Comparison of ENCODE assay signal across 20 cellular contexts in the genomic region with DNA sequence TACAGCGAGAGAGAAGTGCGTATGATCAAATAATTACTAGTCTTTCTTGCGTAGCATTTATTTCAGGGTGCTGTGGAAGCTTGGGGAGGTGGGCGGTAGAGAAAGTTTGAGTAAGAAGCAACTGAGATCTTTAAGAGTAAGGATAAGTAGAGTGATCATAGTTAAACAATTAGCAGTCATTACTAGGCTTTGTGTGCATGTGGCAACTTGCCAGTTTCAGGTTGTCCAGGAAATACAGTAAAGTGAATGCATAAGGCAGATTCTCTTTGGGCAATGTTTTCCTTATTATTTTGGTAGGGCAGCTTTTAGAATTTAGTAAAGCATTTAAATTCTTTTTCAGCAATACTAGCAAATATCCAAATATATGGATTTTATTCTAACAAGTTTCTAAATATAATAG. TPM values are rescaled to one million over a fixed set of nuclear protein-coding genes. Genes with fewer than 3 reads are reported as not detected.
DNase-seq lines count a peak whose midpoint lies in the region; ATAC-seq, FAIRE-seq and TF ChIP-seq lines count a peak whose summit lies in the region.
"Had no signal": no experiment of that assay in that cellular context is flagged by ENCODE, and none has a peak within 500 bp of the region (broad histone marks: within the 10 kb centered on the region; RNA-seq: fewer than 3 reads in every experiment).

No MANE protein-coding gene starts in this region.

- H3K36me3 ChIP-seq in endothelial cell of umbilical vein (ENCODE audit: control insufficient read depth in 2 of 2, extremely low read depth in 1 of 2, insufficient read depth in 2 of 2, low read length in 2 of 2) (peaks cover 5 to 9% of the 10 kb centered on the region in 2 experiments), left ventricle myocardium inferior (peaks cover 86% of the 10 kb centered on the region)

- POLR2A ChIA-PET in endothelial cell of umbilical vein (lab: Charles Lee), result no interaction called here

- no peak for TF ChIP-seq CTCF in D721Med (IDR thresholded peaks at IDR 0.05; ENCODE audit: insufficient read depth, missing control alignments)
- TF ChIP-seq CTCF in endothelial cell of umbilical vein (IDR thresholded peaks at IDR 0.05; ENCODE audit: extremely low read depth in 1 of 2, insufficient read depth in 1 of 2, low read depth in 1 of 2, low read length in 2 of 2), result no peak
- TF ChIP-seq CTCF in left ventricle myocardium inferior (IDR thresholded peaks at IDR 0.05; ENCODE audit: borderline replicate concordance), result no peak

- FAIRE-seq in D721Med (lab: Jason Lieb, UNC) (peak; percentile 66), endothelial cell of umbilical vein (lab: Jason Lieb, UNC) (peak; percentile 52)
- FAIRE-seq: G401.6, GM12892, GM19239, HTR-8/SVneo had no signal

- no peak for TF ChIP-seq POLR2A in endothelial cell of umbilical vein (IDR thresholded peaks at IDR 0.05; ENCODE audit: low read depth, low read length)

- no peaks in the 10 kb centered on the region for H4K20me1 ChIP-seq in endothelial cell of umbilical vein (replicated peaks; ENCODE audit: control insufficient read depth, extremely low read depth, insufficient read depth, low read length)

- DNase-seq in NCI-H2029 treated with DMSO at 0.1 percent for 48 hours (lab: John Stamatoyannopoulos, UW), result peak; percentile 14
- no peak for DNase-seq in NCI-H2029 (lab: John Stamatoyannopoulos, UW)
- no peak for DNase-seq in D721Med (ENCODE audit: insufficient read length, low spot score)
- peak; percentile 38 for DNase-seq in NCI-H748 (lab: John Stamatoyannopoulos, UW; ENCODE audit: unreplicated experiment)
- peak; percentile 58 for DNase-seq in endothelial cell of umbilical vein (ENCODE audit: low read depth, low spot score)
- no peak for DNase-seq in left ventricle myocardium inferior
- DNase-seq in hypothalamus (lab: John Stamatoyannopoulos, UW), result no peak
- DNase-seq: HCEC 1CT, NCI-H1048, NCI-H187, NCI-H226, NCI-H526 had no signal

- no peak overlapping the region for H3K4me3 ChIP-seq in endothelial cell of umbilical vein (replicated peaks in 1 of 3; ENCODE audit: insufficient read depth in 1 of 3, low read depth in 1 of 3, low read length in 3 of 3)
- no peak overlapping the region for H3K4me3 ChIP-seq in left ventricle myocardium inferior

- H3K4me1 ChIP-seq in endothelial cell of umbilical vein (ENCODE audit: control insufficient read depth, extremely low read depth, insufficient read depth, low read length) (no peaks in the 10 kb centered on the region), left ventricle myocardium inferior (peaks cover 4% of the 10 kb centered on the region)

- dilution Hi-C loops in endothelial cell of umbilical vein (cut with MboI; ENCODE audit: extremely low pct_ligation_motif_present, low sequenced_read_pairs), result no loop called here

- no TSS peak for BruUV-seq in endothelial cell of umbilical vein (replicated peaks; lab: Mats Ljungman, UMichigan)

- no peak overlapping the region for H3K9ac ChIP-seq in endothelial cell of umbilical vein (replicated peaks; ENCODE audit: extremely low read depth, insufficient read depth, low read length)

- no peak for ATAC-seq in GM18498 (IDR thresholded peaks at IDR 0.05; ENCODE audit: unreplicated experiment)
- ATAC-seq: Right ventricle myocardium inferior, SK-N-SH treated with all-trans-retinoic acid at 6 μM for 48 hours had no signal

- no peaks in the 10 kb centered on the region for H3K9me1 ChIP-seq in endothelial cell of umbilical vein (replicated peaks; ENCODE audit: control insufficient read depth, extremely low read depth, insufficient read depth, low read length)

- intact Hi-C loops in endothelial cell of umbilical vein (cut with micrococcal nuclease), result no loop called here
- intact Hi-C loops in left ventricle myocardium inferior (cut with micrococcal nuclease), result no loop called here

- CTCF ChIA-PET in endothelial cell of umbilical vein (lab: Charles Lee), result no interaction called here

- no peaks in the 10 kb centered on the region for H3K27me3 ChIP-seq in endothelial cell of umbilical vein (ENCODE audit: control insufficient read depth in 2 of 2, insufficient read depth in 2 of 2, low read length in 2 of 2)
- H3K27me3 ChIP-seq in left ventricle myocardium inferior (ENCODE audit: low read depth), result no peaks in the 10 kb centered on the region

- no peak overlapping the region for H3K4me2 ChIP-seq in endothelial cell of umbilical vein (ENCODE audit: insufficient read depth, low read length)

- H3K9me3 ChIP-seq in endothelial cell of umbilical vein (replicated peaks; ENCODE audit: control insufficient read depth, insufficient read depth, low read length) (no peaks in the 10 kb centered on the region), left ventricle myocardium inferior (replicated peaks) (no peaks in the 10 kb centered on the region)

- no peak overlapping the region for H2AFZ ChIP-seq in endothelial cell of umbilical vein (ENCODE audit: low read depth, low read length)

- H3K27ac ChIP-seq in endothelial cell of umbilical vein (ENCODE audit: insufficient read depth, low read depth, low read length) (no peak overlapping the region), left ventricle myocardium inferior (replicated peaks) (no peak overlapping the region)

- no peaks in the 10 kb centered on the region for H3K79me2 ChIP-seq in endothelial cell of umbilical vein (ENCODE audit: control insufficient read depth, insufficient read depth, low read length)

TF ChIP-seq in endothelial cell of umbilical vein, 7 proteins besides CTCF, POLR2A, EP300 and RAD21:
- TF ChIP-seq GATA2 (IDR thresholded peaks at IDR 0.05; ENCODE audit: insufficient read depth, insufficient read length, low read depth, low read length) (no peak), MAX (IDR thresholded peaks at IDR 0.05; ENCODE audit: insufficient read depth, insufficient read length) (no peak), JUN (IDR thresholded peaks at IDR 0.05; ENCODE audit: borderline replicate concordance, insufficient read depth, insufficient read length, low read depth) (no peak)

RNA-seq across cellular contexts. Expression of gene HPGDS, which starts 57.0 kb away (rescaled TPM):
- total RNA-seq in endothelial cell of umbilical vein, result not detected in 2 replicates
- 0.06 TPM in 1 of 2 replicates, not detected in the other for polyA plus RNA-seq in endothelial cell of umbilical vein
- polyA plus RNA-seq in endothelial cell of umbilical vein (2011; cell fraction: cytosol; rRNA removed), result not detected in 2 replicates
- polyA plus RNA-seq in endothelial cell of umbilical vein (2011; cell fraction: nucleus; rRNA removed), result 0.13 TPM in 1 of 2 replicates, not detected in the other
- polyA plus RNA-seq in endothelial cell of umbilical vein (2012), result not detected in 2 replicates
- polyA minus RNA-seq in endothelial cell of umbilical vein, result not detected in 2 replicates
- polyA minus RNA-seq in endothelial cell of umbilical vein (2011; cell fraction: cytosol; rRNA and poly(A)+ RNA removed), result not detected
- not detected in 2 replicates for polyA minus RNA-seq in endothelial cell of umbilical vein (2011; cell fraction: nucleus; rRNA and poly(A)+ RNA removed)
- total RNA-seq in left ventricle myocardium inferior, result 2.3 TPM
- total RNA-seq: A172 had no signal

Comparison
In these comparisons a context has a peak if more than half of its experiments do, and no peak if none do; other contexts are left out.
1. DNase-seq: peak in NCI-H2029 treated with DMSO at 0.1 percent for 48 hours (single experiment), NCI-H748 (single experiment) and endothelial cell of umbilical vein (single experiment); none in NCI-H2029 (single experiment), D721Med (single experiment), left ventricle myocardium inferior (single experiment) and hypothalamus (0 of 51).